10 cellular contexts compared by ENCODE assay signal in genomic region chr19:47512948-47513319, GRCh38. TPM values are rescaled to one million over a fixed set of nuclear protein-coding genes. Genes with fewer than 3 reads are reported as not detected.
DNase-seq lines count a peak whose midpoint lies in the region; ATAC-seq and TF ChIP-seq lines count a peak whose summit lies in the region.
"Had no signal": no experiment of that assay in that cellular context is flagged by ENCODE, and none has a peak within 500 bp of the region (broad histone marks: within the 10 kb centered on the region; RNA-seq: fewer than 3 reads in every experiment).

No MANE protein-coding gene starts in this region.

- BruUV-seq in Calu3 (replicated peaks; lab: Mats Ljungman, UMichigan), result TSS peak; percentile 51

- H3K36me3 Mint-ChIP-seq in Calu3 (ENCODE audit: insufficient read depth, unreplicated experiment), result peaks cover 45% of the 10 kb centered on the region

- H3K36me3 ChIP-seq in RWPE2 (ENCODE audit: low read depth), result peaks cover 4% of the 10 kb centered on the region; the same call in 1 of the 2 replicates
- no peaks in the 10 kb centered on the region for H3K36me3 ChIP-seq in esophagus (ENCODE audit: control insufficient read depth in 2 of 2, insufficient read depth in 2 of 2, low read length in 1 of 2)
- H3K36me3 ChIP-seq in prostate gland, result no peaks in the 10 kb centered on the region
- H3K36me3 ChIP-seq: SJCRH30 had no signal

- peak overlapping the region; percentile 89 for H3K27ac Mint-ChIP-seq in Calu3 (ENCODE audit: unreplicated experiment)

- ATAC-seq in RWPE2 (ENCODE audit: low read depth), result no peak
- ATAC-seq in GM19397 (IDR thresholded peaks at IDR 0.05; ENCODE audit: unreplicated experiment), result no peak
- ATAC-seq in GM18870 (IDR thresholded peaks at IDR 0.05; ENCODE audit: unreplicated experiment), result no peak
- ATAC-seq in GM21515 (IDR thresholded peaks at IDR 0.05; ENCODE audit: unreplicated experiment), result no peak

- CTCF ChIA-PET in Calu3 (lab: Charles Lee), result interaction anchor here (0.7 to 0.9 kb wide), 2 partner anchors 11 to 28 kb away, joined by 3 to 4 read pairs; no protein-coding TSS in a partner anchor

- no peak for TF ChIP-seq POLR2A in prostate gland (IDR thresholded peaks at IDR 0.05)

- DNase-seq in Calu3 (no peak), RWPE2 (ENCODE audit: low spot score) (no peak), prostate gland (ENCODE audit: low spot score) (no peak)
- DNase-seq in stimulated activated CD4-positive, alpha-beta T cell treated with anti-CD3 and anti-CD28 coated beads, Interleukin-4, amount 100 ng/mL, for 1 hour, result no peak
- DNase-seq: stimulated activated CD4-positive, alpha-beta T cell treated with anti-CD3 and anti-CD28 coated beads, Interleukin-4, amount 100 ng/mL, for 4 hours had no signal

- no peaks in the 10 kb centered on the region for H3K9me3 Mint-ChIP-seq in Calu3 (ENCODE audit: low read depth, unreplicated experiment)

- intact Hi-C loops in Calu3 (cut with micrococcal nuclease; ENCODE audit: unreplicated experiment) (loop anchor here (5.0 kb wide), 1 partner anchor 94 kb away; the partner anchor contains the start of gene BICRA), prostate gland (cut with DNase I) (loop anchor here (5.0 kb wide), 1 partner anchor 184 kb away; no protein-coding TSS in a partner anchor)

- peaks cover 27% of the 10 kb centered on the region for H3K4me1 Mint-ChIP-seq in Calu3 (ENCODE audit: low read depth, unreplicated experiment)

- WGBS in esophagus, 2 donors, result 53 to 56% methylated on average over 8 of the region's 8 CpGs
- WGBS in prostate gland, result 38% methylated on average over 8 of the region's 8 CpGs

- peak overlapping the region; percentile 98 for H3K4me3 Mint-ChIP-seq in Calu3 (ENCODE audit: low read depth, unreplicated experiment)

- H3K4me1 ChIP-seq in RWPE2 (ENCODE audit: insufficient read depth, poor library complexity, severe bottlenecking) (peaks cover 28% of the 10 kb centered on the region), esophagus (ENCODE audit: control insufficient read depth in 2 of 2, insufficient read depth in 2 of 2, low read length in 1 of 2) (peaks cover 23 to 40% of the 10 kb centered on the region in 2 donors), prostate gland (replicated peaks) (peaks cover 42% of the 10 kb centered on the region)

- H3K27me3 ChIP-seq in RWPE2 (ENCODE audit: insufficient read depth, poor library complexity, severe bottlenecking) (no peaks in the 10 kb centered on the region), esophagus (ENCODE audit: control insufficient read depth in 1 of 2, insufficient read depth in 2 of 2, low read length in 2 of 2) (no peaks in the 10 kb centered on the region), prostate gland (replicated peaks; ENCODE audit: insufficient read depth) (no peaks in the 10 kb centered on the region)
- H3K27me3 ChIP-seq: SJCRH30 had no signal

- H3K27ac ChIP-seq in RWPE2 (ENCODE audit: poor library complexity, severe bottlenecking) (peak overlapping the region; percentile 70), esophagus (ENCODE audit: low read depth in 2 of 2, low read length in 1 of 2) (peak overlapping the region; percentile 89 to 96), prostate gland (peak overlapping the region; percentile 97 to 98)

- H3K9me3 ChIP-seq in RWPE2 (ENCODE audit: severe bottlenecking), result no peaks in the 10 kb centered on the region
- no peaks in the 10 kb centered on the region for H3K9me3 ChIP-seq in esophagus (ENCODE audit: control insufficient read depth in 2 of 2, insufficient read depth in 1 of 2, low read depth in 1 of 2, low read length in 1 of 2)
- H3K9me3 ChIP-seq in prostate gland, result no peaks in the 10 kb centered on the region
- H3K9me3 ChIP-seq: SJCRH30 had no signal

- TF ChIP-seq CTCF in Calu3 (IDR thresholded peaks at IDR 0.05; ENCODE audit: unreplicated experiment), result no peak
- no peak for TF ChIP-seq CTCF in RWPE2 (IDR thresholded peaks at IDR 0.05; ENCODE audit: poor library complexity, severe bottlenecking)
- TF ChIP-seq CTCF in prostate gland (IDR thresholded peaks at IDR 0.05), result no peak

- no peaks in the 10 kb centered on the region for H3K27me3 Mint-ChIP-seq in Calu3 (ENCODE audit: unreplicated experiment)

- H3K4me3 ChIP-seq in RWPE2 (ENCODE audit: severe bottlenecking) (peak overlapping the region; percentile 7), esophagus (ENCODE audit: low read depth in 1 of 2, low read length in 2 of 2) (peak overlapping the region; percentile 30 to 98), prostate gland (peak overlapping the region; percentile 78 to 97)
- H3K4me3 ChIP-seq: SJCRH30 had no signal

RNA-seq across cellular contexts. Expression of gene NAPA, which starts 1.9 kb away (rescaled TPM):
- total RNA-seq in Calu3 (2022) (158 and 181 TPM in 2 replicates), prostate gland (100 to 1,000 TPM; 263 to 422 TPM)
- polyA plus RNA-seq in esophagus, result 100 to 1,000 TPM; 106 to 110 TPM

RNA-seq across cellular contexts. Expression of gene KPTN, which starts 28.9 kb away (rescaled TPM):
- total RNA-seq in Calu3 (2022) (22.8 and 24.0 TPM in 2 replicates), prostate gland (1 to 10 TPM; 8.8 to 9.0 TPM)
- 10 to 100 TPM; 10.8 to 17.2 TPM for polyA plus RNA-seq in esophagus

RNA-seq across cellular contexts. Expression of gene SLC8A2, which starts 41.2 kb away (rescaled TPM):
- total RNA-seq in Calu3 (2022) (0.12 and 0.33 TPM in 2 replicates), prostate gland (1 to 10 TPM; 1.3 to 7.7 TPM)
- under 1 TPM; 0.16 to 0.29 TPM for polyA plus RNA-seq in esophagus

Comparison
In these comparisons a context has a peak if more than half of its experiments do, and no peak if none do; other contexts are left out.
1. H3K4me3 ChIP-seq: peak in every context shown above with its lines; median percentile 88 in prostate gland; 64 in esophagus; 7 in RWPE2.